Comparison of ENCODE assay signal across 1 cellular context in genomic region chr2:108941161-108941665, GRCh38.
TF ChIP-seq lines count a peak whose summit lies in the region.

No MANE protein-coding gene starts in this region.

TF ChIP-seq in IMR-90, 13 proteins besides CTCF, POLR2A, EP300 and RAD21:
- TF ChIP-seq USF2 (IDR thresholded peaks at IDR 0.05; ENCODE audit: low read depth, low read length): no peak
- TF ChIP-seq MAZ (IDR thresholded peaks at IDR 0.05; ENCODE audit: borderline replicate concordance, low read depth, low read length): no peak
- TF ChIP-seq CHD1 (IDR thresholded peaks at IDR 0.05; ENCODE audit: low read depth, low read length): no peak
- no peak for TF ChIP-seq RFX5 (IDR thresholded peaks at IDR 0.05; ENCODE audit: low read depth, low read length)
